In genomic region chr3:155702745-155703581, GRCh38 we compare ENCODE assay signal across 1 cellular context.
TF ChIP-seq lines count a peak whose summit lies in the region.

No MANE protein-coding gene starts in this region.

TF ChIP-seq in HEK293, 187 proteins besides CTCF, POLR2A, EP300 and RAD21 (continued from another document and continues in another):
- TF ChIP-seq, protein P1, sequence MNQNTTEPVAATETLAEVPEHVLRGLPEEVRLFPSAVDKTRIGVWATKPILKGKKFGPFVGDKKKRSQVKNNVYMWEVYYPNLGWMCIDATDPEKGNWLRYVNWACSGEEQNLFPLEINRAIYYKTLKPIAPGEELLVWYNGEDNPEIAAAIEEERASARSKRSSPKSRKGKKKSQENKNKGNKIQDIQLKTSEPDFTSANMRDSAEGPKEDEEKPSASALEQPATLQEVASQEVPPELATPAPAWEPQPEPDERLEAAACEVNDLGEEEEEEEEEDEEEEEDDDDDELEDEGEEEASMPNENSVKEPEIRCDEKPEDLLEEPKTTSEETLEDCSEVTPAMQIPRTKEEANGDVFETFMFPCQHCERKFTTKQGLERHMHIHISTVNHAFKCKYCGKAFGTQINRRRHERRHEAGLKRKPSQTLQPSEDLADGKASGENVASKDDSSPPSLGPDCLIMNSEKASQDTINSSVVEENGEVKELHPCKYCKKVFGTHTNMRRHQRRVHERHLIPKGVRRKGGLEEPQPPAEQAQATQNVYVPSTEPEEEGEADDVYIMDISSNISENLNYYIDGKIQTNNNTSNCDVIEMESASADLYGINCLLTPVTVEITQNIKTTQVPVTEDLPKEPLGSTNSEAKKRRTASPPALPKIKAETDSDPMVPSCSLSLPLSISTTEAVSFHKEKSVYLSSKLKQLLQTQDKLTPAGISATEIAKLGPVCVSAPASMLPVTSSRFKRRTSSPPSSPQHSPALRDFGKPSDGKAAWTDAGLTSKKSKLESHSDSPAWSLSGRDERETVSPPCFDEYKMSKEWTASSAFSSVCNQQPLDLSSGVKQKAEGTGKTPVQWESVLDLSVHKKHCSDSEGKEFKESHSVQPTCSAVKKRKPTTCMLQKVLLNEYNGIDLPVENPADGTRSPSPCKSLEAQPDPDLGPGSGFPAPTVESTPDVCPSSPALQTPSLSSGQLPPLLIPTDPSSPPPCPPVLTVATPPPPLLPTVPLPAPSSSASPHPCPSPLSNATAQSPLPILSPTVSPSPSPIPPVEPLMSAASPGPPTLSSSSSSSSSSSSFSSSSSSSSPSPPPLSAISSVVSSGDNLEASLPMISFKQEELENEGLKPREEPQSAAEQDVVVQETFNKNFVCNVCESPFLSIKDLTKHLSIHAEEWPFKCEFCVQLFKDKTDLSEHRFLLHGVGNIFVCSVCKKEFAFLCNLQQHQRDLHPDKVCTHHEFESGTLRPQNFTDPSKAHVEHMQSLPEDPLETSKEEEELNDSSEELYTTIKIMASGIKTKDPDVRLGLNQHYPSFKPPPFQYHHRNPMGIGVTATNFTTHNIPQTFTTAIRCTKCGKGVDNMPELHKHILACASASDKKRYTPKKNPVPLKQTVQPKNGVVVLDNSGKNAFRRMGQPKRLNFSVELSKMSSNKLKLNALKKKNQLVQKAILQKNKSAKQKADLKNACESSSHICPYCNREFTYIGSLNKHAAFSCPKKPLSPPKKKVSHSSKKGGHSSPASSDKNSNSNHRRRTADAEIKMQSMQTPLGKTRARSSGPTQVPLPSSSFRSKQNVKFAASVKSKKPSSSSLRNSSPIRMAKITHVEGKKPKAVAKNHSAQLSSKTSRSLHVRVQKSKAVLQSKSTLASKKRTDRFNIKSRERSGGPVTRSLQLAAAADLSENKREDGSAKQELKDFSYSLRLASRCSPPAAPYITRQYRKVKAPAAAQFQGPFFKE (tag by site-specific recombination; IDR thresholded peaks at IDR 0.05; ENCODE audit: borderline replicate concordance) = no peak
- TF ChIP-seq ZBTB6 (tag by site-specific recombination; IDR thresholded peaks at IDR 0.05) (no peak), ZFP3 (tag by site-specific recombination; IDR thresholded peaks at IDR 0.05; ENCODE audit: low read depth) (no peak), PRDM4 (tag by site-specific recombination; IDR thresholded peaks at IDR 0.05) (peak; percentile 59), ATF2 (tag by site-specific recombination; IDR thresholded peaks at IDR 0.05; ENCODE audit: low read depth) (no peak), ZSCAN23 (tag by site-specific recombination; IDR thresholded peaks at IDR 0.05) (no peak), MYNN (tag by site-specific recombination; IDR thresholded peaks at IDR 0.05; ENCODE audit: borderline replicate concordance) (no peak), IKZF3 (tag by site-specific recombination; IDR thresholded peaks at IDR 0.05) (peak; percentile 80), REPIN1 (tag by site-specific recombination; IDR thresholded peaks at IDR 0.05; ENCODE audit: low read depth) (no peak), ZNF544 (tag by site-specific recombination; IDR thresholded peaks at IDR 0.05) (no peak), ZXDB (tag by site-specific recombination; IDR thresholded peaks at IDR 0.05) (peak; percentile 51; the same call in 1 of the 2 replicates), KLF16 (tag by site-specific recombination; IDR thresholded peaks at IDR 0.05) (0 out of 2 replicates have a peak, but pooled peaks have one; percentile 24), ZNF18 (tag by site-specific recombination; IDR thresholded peaks at IDR 0.05) (no peak), ZNF211 (tag by site-specific recombination; IDR thresholded peaks at IDR 0.05; ENCODE audit: low read depth) (no peak), FEZF1 (tag by site-specific recombination; IDR thresholded peaks at IDR 0.05) (peak; percentile 84), ZNF19 (tag by site-specific recombination; IDR thresholded peaks at IDR 0.05; ENCODE audit: low read depth) (no peak), ZNF391 (tag by site-specific recombination; IDR thresholded peaks at IDR 0.05; ENCODE audit: borderline replicate concordance, low read depth) (no peak), ZNF626 (tag by site-specific recombination; IDR thresholded peaks at IDR 0.05) (no peak), ZNF133 (tag by site-specific recombination; IDR thresholded peaks at IDR 0.05) (no peak), MZF1 (tag by site-specific recombination; IDR thresholded peaks at IDR 0.05; ENCODE audit: borderline replicate concordance) (peak; percentile 29; the same call in 1 of the 2 replicates), GFI1B (tag by site-specific recombination; IDR thresholded peaks at IDR 0.05) (peak; percentile 58; the same call in 1 of the 2 replicates), ZNF600 (tag by site-specific recombination; IDR thresholded peaks at IDR 0.05) (no peak), KLF8 (tag by site-specific recombination; IDR thresholded peaks at IDR 0.05) (no peak), ZBTB44 (tag by site-specific recombination; IDR thresholded peaks at IDR 0.05) (0 out of 2 replicates have a peak, but pooled peaks have one; percentile 19), ZNF155 (tag by site-specific recombination; IDR thresholded peaks at IDR 0.05) (no peak), ZNF169 (tag by site-specific recombination; IDR thresholded peaks at IDR 0.05) (no peak), ZNF596 (tag by site-specific recombination; IDR thresholded peaks at IDR 0.05) (peak; percentile 2; the same call in 1 of the 2 replicates)
- TF ChIP-seq, protein P2, sequence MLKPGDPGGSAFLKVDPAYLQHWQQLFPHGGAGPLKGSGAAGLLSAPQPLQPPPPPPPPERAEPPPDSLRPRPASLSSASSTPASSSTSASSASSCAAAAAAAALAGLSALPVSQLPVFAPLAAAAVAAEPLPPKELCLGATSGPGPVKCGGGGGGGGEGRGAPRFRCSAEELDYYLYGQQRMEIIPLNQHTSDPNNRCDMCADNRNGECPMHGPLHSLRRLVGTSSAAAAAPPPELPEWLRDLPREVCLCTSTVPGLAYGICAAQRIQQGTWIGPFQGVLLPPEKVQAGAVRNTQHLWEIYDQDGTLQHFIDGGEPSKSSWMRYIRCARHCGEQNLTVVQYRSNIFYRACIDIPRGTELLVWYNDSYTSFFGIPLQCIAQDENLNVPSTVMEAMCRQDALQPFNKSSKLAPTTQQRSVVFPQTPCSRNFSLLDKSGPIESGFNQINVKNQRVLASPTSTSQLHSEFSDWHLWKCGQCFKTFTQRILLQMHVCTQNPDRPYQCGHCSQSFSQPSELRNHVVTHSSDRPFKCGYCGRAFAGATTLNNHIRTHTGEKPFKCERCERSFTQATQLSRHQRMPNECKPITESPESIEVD (tag by site-specific recombination; IDR thresholded peaks at IDR 0.05) = peak; percentile 75
- TF ChIP-seq, protein P3, sequence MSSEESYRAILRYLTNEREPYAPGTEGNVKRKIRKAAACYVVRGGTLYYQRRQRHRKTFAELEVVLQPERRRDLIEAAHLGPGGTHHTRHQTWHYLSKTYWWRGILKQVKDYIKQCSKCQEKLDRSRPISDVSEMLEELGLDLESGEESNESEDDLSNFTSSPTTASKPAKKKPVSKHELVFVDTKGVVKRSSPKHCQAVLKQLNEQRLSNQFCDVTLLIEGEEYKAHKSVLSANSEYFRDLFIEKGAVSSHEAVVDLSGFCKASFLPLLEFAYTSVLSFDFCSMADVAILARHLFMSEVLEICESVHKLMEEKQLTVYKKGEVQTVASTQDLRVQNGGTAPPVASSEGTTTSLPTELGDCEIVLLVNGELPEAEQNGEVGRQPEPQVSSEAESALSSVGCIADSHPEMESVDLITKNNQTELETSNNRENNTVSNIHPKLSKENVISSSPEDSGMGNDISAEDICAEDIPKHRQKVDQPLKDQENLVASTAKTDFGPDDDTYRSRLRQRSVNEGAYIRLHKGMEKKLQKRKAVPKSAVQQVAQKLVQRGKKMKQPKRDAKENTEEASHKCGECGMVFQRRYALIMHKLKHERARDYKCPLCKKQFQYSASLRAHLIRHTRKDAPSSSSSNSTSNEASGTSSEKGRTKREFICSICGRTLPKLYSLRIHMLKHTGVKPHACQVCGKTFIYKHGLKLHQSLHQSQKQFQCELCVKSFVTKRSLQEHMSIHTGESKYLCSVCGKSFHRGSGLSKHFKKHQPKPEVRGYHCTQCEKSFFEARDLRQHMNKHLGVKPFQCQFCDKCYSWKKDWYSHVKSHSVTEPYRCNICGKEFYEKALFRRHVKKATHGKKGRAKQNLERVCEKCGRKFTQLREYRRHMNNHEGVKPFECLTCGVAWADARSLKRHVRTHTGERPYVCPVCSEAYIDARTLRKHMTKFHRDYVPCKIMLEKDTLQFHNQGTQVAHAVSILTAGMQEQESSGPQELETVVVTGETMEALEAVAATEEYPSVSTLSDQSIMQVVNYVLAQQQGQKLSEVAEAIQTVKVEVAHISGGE (tag by site-specific recombination; conservative IDR thresholded peaks at IDR 0.05; ENCODE audit: low read depth) = no peak
- TF ChIP-seq, protein P4, sequence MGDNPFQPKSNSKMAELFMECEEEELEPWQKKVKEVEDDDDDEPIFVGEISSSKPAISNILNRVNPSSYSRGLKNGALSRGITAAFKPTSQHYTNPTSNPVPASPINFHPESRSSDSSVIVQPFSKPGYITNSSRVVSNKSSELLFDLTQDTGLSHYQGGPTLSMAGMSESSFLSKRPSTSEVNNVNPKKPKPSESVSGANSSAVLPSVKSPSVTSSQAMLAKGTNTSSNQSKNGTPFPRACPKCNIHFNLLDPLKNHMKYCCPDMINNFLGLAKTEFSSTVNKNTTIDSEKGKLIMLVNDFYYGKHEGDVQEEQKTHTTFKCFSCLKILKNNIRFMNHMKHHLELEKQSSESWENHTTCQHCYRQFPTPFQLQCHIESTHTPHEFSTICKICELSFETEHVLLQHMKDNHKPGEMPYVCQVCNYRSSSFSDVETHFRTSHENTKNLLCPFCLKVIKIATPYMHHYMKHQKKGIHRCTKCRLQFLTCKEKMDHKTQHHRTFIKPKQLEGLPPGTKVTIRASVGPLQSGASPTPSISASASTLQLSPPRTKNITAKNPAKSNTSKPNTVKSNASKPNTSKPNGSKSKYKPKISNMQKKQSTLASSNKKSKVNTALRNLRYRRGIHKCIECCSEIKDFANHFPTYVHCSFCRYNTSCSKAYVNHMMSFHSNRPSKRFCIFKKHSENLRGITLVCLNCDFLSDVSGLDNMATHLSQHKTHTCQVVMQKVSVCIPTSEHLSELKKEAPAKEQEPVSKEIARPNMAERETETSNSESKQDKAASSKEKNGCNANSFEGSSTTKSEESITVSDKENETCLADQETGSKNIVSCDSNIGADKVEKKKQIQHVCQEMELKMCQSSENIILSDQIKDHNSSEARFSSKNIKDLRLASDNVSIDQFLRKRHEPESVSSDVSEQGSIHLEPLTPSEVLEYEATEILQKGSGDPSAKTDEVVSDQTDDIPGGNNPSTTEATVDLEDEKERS (tag by site-specific recombination; IDR thresholded peaks at IDR 0.05) = no peak
